20 cellular contexts compared by ENCODE assay signal in genomic region chr3:33395900-33396299, GRCh38.
"Had no signal": no experiment of that assay in that cellular context is flagged by ENCODE, and none has a peak within 500 bp of the region (broad histone marks: within the 10 kb centered on the region; RNA-seq: fewer than 3 reads in every experiment).

No MANE protein-coding gene starts in this region.

- H3K27ac ChIP-seq: foreskin keratinocyte, psoas muscle, stomach, thoracic aorta, uterus had no signal

- H3K9me3 Mint-ChIP-seq: dendritic cell treated with granulocyte-macrophage colony-stimulating factor and Interleukin-4, amounts not matched to agents 40 ng/mL and 50 ng/mL, for 4 days; effector memory CD8-positive, alpha-beta T cell; immature natural killer cell; naive thymus-derived CD4-positive, alpha-beta T cell; nephron progenitor cell had no signal

- H3K27ac Mint-ChIP-seq: dendritic cell treated with granulocyte-macrophage colony-stimulating factor and Interleukin-4, amounts not matched to agents 40 ng/mL and 50 ng/mL, for 4 days; immature natural killer cell; naive thymus-derived CD4-positive, alpha-beta T cell; nephron progenitor cell had no signal

- H3K9me3 ChIP-seq: psoas muscle, stomach, thoracic aorta, uterus had no signal

- DNase-seq: effector memory CD8-positive, alpha-beta T cell; erythroblast; foreskin keratinocyte; immature natural killer cell; left cardiac atrium; left ventricle myocardium superior; naive thymus-derived CD4-positive, alpha-beta T cell; nephron progenitor cell; psoas muscle; small intestine; stimulated activated CD4-positive, alpha-beta T cell treated with anti-CD3 and anti-CD28 coated beads, Interleukin-12 subunit alpha, Interleukin-12 subunit beta, amount 100 ng/mL, for 4 hours; stimulated activated naive CD4-positive, alpha-beta T cell; stomach; trophoblast cell; uterus had no signal

- H3K4me1 ChIP-seq: psoas muscle, stomach, uterus had no signal

- H3K4me3 ChIP-seq: psoas muscle, stomach, thoracic aorta, uterus had no signal

- H3K27me3 Mint-ChIP-seq: dendritic cell treated with granulocyte-macrophage colony-stimulating factor and Interleukin-4, amounts not matched to agents 40 ng/mL and 50 ng/mL, for 4 days; effector memory CD8-positive, alpha-beta T cell; naive thymus-derived CD4-positive, alpha-beta T cell had no signal

- H3K36me3 ChIP-seq: uterus had no signal

- H3K4me1 Mint-ChIP-seq: nephron progenitor cell had no signal

- H3K27me3 ChIP-seq: foreskin keratinocyte, stomach, uterus had no signal

- H3K4me3 Mint-ChIP-seq: dendritic cell treated with granulocyte-macrophage colony-stimulating factor and Interleukin-4, amounts not matched to agents 40 ng/mL and 50 ng/mL, for 4 days; effector memory CD8-positive, alpha-beta T cell; immature natural killer cell; naive thymus-derived CD4-positive, alpha-beta T cell; nephron progenitor cell had no signal

- FAIRE-seq: colon, endothelial cell of umbilical vein, keratinocyte, small intestine had no signal
